17 cellular contexts compared by ENCODE assay signal in the genomic region with DNA sequence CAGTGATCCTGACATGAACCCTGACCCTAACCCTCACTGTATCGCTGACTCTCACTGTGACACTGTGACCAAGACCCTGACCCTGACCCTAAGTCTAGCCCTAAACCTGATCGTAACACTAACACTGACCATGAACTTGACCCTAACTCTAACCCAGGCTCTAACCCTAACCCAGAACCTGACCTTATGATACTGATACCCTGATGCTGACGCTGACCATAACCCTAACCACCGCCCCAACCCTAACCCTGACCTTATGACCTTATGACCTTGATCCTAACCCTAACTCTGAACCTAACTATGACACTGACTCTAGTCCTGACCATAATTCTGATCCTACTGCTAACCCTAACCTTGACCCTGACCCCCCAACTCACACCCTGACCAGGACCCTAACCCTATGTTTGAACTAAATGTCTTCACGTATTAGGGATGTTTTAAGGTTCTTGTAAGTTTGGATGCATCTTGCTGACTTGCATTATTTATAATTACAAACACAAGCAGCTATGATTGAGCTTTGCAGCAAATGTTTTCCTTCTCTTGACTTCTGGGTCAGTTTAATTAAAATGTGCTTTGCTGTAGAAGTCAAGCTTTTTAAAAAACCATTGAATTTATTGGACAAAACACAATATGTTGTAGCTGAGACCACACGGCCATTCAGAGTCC. TPM values are rescaled to one million over a fixed set of nuclear protein-coding genes. Genes with fewer than 3 reads are reported as not detected.
DNase-seq lines count a peak whose midpoint lies in the region; ATAC-seq and TF ChIP-seq lines count a peak whose summit lies in the region.
"Had no signal": no experiment of that assay in that cellular context is flagged by ENCODE, and none has a peak within 500 bp of the region (broad histone marks: within the 10 kb centered on the region; RNA-seq: fewer than 3 reads in every experiment).

No MANE protein-coding gene starts in this region.

- CTCF ChIA-PET in CD4-positive, alpha-beta T cell (lab: Charles Lee): no interaction called here
- CTCF ChIA-PET in Panc1 (lab: Charles Lee): interaction anchor here (0.6 kb wide), 1 partner anchor 162 kb away, joined by 4 read pairs; no protein-coding TSS in a partner anchor

- H3K4me3 ChIP-seq in Panc1 (ENCODE audit: low read depth in 2 of 2, low read length in 2 of 2) (no peak overlapping the region), esophagus muscularis mucosa (no peak overlapping the region)
- H3K4me3 ChIP-seq: SJCRH30 had no signal

- BruUV-seq in Panc1 (replicated peaks; lab: Mats Ljungman, UMichigan): TSS peak; percentile 76

- H3K9me3 Mint-ChIP-seq in CD4-positive, alpha-beta T cell: no peaks in the 10 kb centered on the region
- H3K9me3 Mint-ChIP-seq in neural crest cell: no peaks in the 10 kb centered on the region

- H3K36me3 ChIP-seq in Panc1 (ENCODE audit: control insufficient read depth, insufficient read depth, low read length): no peaks in the 10 kb centered on the region
- H3K36me3 ChIP-seq in esophagus muscularis mucosa: no peaks in the 10 kb centered on the region
- H3K36me3 ChIP-seq: SJCRH30 had no signal

- no peaks in the 10 kb centered on the region for H3K27me3 Mint-ChIP-seq in CD4-positive, alpha-beta T cell
- peaks cover 37% of the 10 kb centered on the region for H3K27me3 Mint-ChIP-seq in neural crest cell (ENCODE audit: low read depth)

- H3K4me3 Mint-ChIP-seq in CD4-positive, alpha-beta T cell: peak overlapping the region; percentile 32
- peak overlapping the region; percentile 13 for H3K4me3 Mint-ChIP-seq in neural crest cell

- H3K4me1 Mint-ChIP-seq in CD4-positive, alpha-beta T cell (ENCODE audit: low read depth): peaks cover 27% of the 10 kb centered on the region
- no peaks in the 10 kb centered on the region for H3K4me1 Mint-ChIP-seq in neural crest cell

- TF ChIP-seq CTCF in CD4-positive, alpha-beta T cell (IDR thresholded peaks at IDR 0.05): no peak
- TF ChIP-seq CTCF in Panc1 (IDR thresholded peaks at IDR 0.05) (no peak), esophagus muscularis mucosa (IDR thresholded peaks at IDR 0.05) (no peak), neural crest cell (conservative IDR thresholded peaks at IDR 0.05) (no peak)

- TF ChIP-seq POLR2A in esophagus muscularis mucosa (IDR thresholded peaks at IDR 0.05; ENCODE audit: low read depth): no peak

- TF ChIP-seq EP300 in esophagus muscularis mucosa (IDR thresholded peaks at IDR 0.05): no peak

- peak overlapping the region; percentile 4 for H3K27ac Mint-ChIP-seq in CD4-positive, alpha-beta T cell
- H3K27ac Mint-ChIP-seq in neural crest cell (ENCODE audit: unreplicated experiment): no peak overlapping the region

- H3K27me3 ChIP-seq in CD4-positive, alpha-beta T cell (ENCODE audit: control insufficient read depth, insufficient read depth, low read length): no peaks in the 10 kb centered on the region
- H3K27me3 ChIP-seq in Panc1 (ENCODE audit: control insufficient read depth, insufficient read depth, low read length) (no peaks in the 10 kb centered on the region), esophagus muscularis mucosa (peaks cover 0 to 8% (median 2%) of the 10 kb centered on the region in 4 donors)
- H3K27me3 ChIP-seq: SJCRH30 had no signal

- peaks cover 41% of the 10 kb centered on the region for H3K4me1 ChIP-seq in Panc1 (ENCODE audit: control insufficient read depth, insufficient read depth, low read length)
- H3K4me1 ChIP-seq in esophagus muscularis mucosa: peaks cover 22 to 45% (median 41%) of the 10 kb centered on the region in 4 donors

- in situ Hi-C loops in Panc1 (cut with HindIII; ENCODE audit: low pct_unique_long_range_greater_than_20kb, low sequenced_read_pairs): no loop called here

- 87% methylated on average over 6 of the region's 6 CpGs for WGBS in esophagus muscularis mucosa

- POLR2A ChIA-PET in CD4-positive, alpha-beta T cell (lab: Charles Lee): no interaction called here
- POLR2A ChIA-PET in Panc1 (lab: Charles Lee): no interaction called here

- no peak for DNase-seq in CD4-positive, alpha-beta T cell
- no peak for DNase-seq in Panc1 (ENCODE audit: low read depth, low spot score)
- peak; percentile 70 for DNase-seq in esophagus muscularis mucosa (ENCODE audit: extremely low spot score)
- DNase-seq in neural crest cell (ENCODE audit: low read depth, low spot score): no peak
- DNase-seq in NCI-H2107 treated with DMSO at 0.1 percent for 48 hours (lab: John Stamatoyannopoulos, UW; ENCODE audit: unreplicated experiment): no peak
- DNase-seq: Calu3, DMS53, HCEC 1CT, KBM-7, NCI-H1417 treated with DMSO at 0.1 percent for 48 hours, NCI-H2029 treated with DMSO at 0.1 percent for 48 hours, NCI-H748 treated with DMSO at 0.1 percent for 48 hours, PC-3, SJCRH30 had no signal

- ATAC-seq in CD4-positive, alpha-beta T cell (ENCODE audit: poor library complexity): no peak
- ATAC-seq in Panc1 (no peak), HG02840 (IDR thresholded peaks at IDR 0.05; ENCODE audit: low FRiP score, unreplicated experiment) (no peak), HG03342 (IDR thresholded peaks at IDR 0.05; ENCODE audit: unreplicated experiment) (no peak)
- ATAC-seq: PC-3 had no signal

- no peak overlapping the region for H3K27ac ChIP-seq in CD4-positive, alpha-beta T cell (ENCODE audit: low read depth, low read length)
- no peak overlapping the region for H3K27ac ChIP-seq in Panc1 (ENCODE audit: low read length)
- H3K27ac ChIP-seq in esophagus muscularis mucosa (replicated peaks in 1 of 4): no peak overlapping the region
- H3K27ac ChIP-seq: SJCRH30 had no signal

- H3K36me3 Mint-ChIP-seq in CD4-positive, alpha-beta T cell (ENCODE audit: low read depth): no peaks in the 10 kb centered on the region
- H3K36me3 Mint-ChIP-seq in neural crest cell (ENCODE audit: low read depth): no peaks in the 10 kb centered on the region

- intact Hi-C loops in CD4-positive, alpha-beta T cell (cut with DNase I, micrococcal nuclease): no loop called here
- intact Hi-C loops in Panc1 (cut with micrococcal nuclease; ENCODE audit: unreplicated experiment) (loop anchor here (10.0 kb wide), 1 partner anchor 153 kb away; a partner anchor contains a TSS), esophagus muscularis mucosa (cut with DNase I) (no loop called here)

- H3K9me3 ChIP-seq in CD4-positive, alpha-beta T cell (ENCODE audit: control insufficient read depth, low read length): no peaks in the 10 kb centered on the region
- H3K9me3 ChIP-seq in Panc1 (ENCODE audit: control insufficient read depth, insufficient read depth, low read depth, low read length) (no peaks in the 10 kb centered on the region), esophagus muscularis mucosa (no peaks in the 10 kb centered on the region)
- H3K9me3 ChIP-seq: SJCRH30 had no signal

RNA-seq across cellular contexts. Expression of a gene that starts 23.9 kb away (rescaled TPM):
- total RNA-seq in CD4-positive, alpha-beta T cell: not detected
- total RNA-seq in Panc1 (2021; ENCODE audit: unreplicated experiment) (not detected), esophagus muscularis mucosa (not detected), neural crest cell (not detected in 2 replicates)
- polyA plus RNA-seq in Panc1 (2012; ENCODE audit: insufficient read length): not detected
- total RNA-seq: Calu3, NCI-H460, PC-3, SJCRH30 had no signal

RNA-seq across cellular contexts. Expression of a gene that starts 56.3 kb away (rescaled TPM):
- 10 to 100 TPM; 12.8 to 14.0 TPM for total RNA-seq in CD4-positive, alpha-beta T cell
- 55.6 TPM for total RNA-seq in Panc1 (2021; ENCODE audit: unreplicated experiment)
- 76.9 TPM for polyA plus RNA-seq in Panc1 (2012; ENCODE audit: insufficient read length)
- 10 to 100 TPM; 26.6 to 41.0 (median 38.8) TPM for total RNA-seq in esophagus muscularis mucosa
- 42.9 and 45.3 TPM in 2 replicates for total RNA-seq in neural crest cell

RNA-seq across cellular contexts. Expression of a gene that starts 56.5 kb away (rescaled TPM):
- 10 to 100 TPM; 11.4 to 11.9 TPM for total RNA-seq in CD4-positive, alpha-beta T cell
- total RNA-seq in Panc1 (2021; ENCODE audit: unreplicated experiment) (27.7 TPM), esophagus muscularis mucosa (10 to 100 TPM; 10.8 to 18.4 (median 14.2) TPM), neural crest cell (25.2 and 28.3 TPM in 2 replicates)
- 34.7 TPM for polyA plus RNA-seq in Panc1 (2012; ENCODE audit: insufficient read length)
